ENCODE assay signal across 7 cellular contexts in genomic region chr7:6962871-6963270, GRCh38.
DNase-seq lines count a peak whose midpoint lies in the region; ATAC-seq, FAIRE-seq and TF ChIP-seq lines count a peak whose summit lies in the region.
"Not testable (repeated sequence)": the region's sequence is repeated elsewhere in the genome, so short reads cannot be mapped to it uniquely, and the experiment has no call there.

No MANE protein-coding gene starts in this region.

- H3K4me1 Mint-ChIP-seq in GM23338; astrocyte (ENCODE audit: low read depth, unreplicated experiment): not testable (repeated sequence)

- not testable (repeated sequence) for H3K4me1 ChIP-seq in A673 (ENCODE audit: insufficient read depth, low read length, poor library complexity, severe bottlenecking); GM23338 (ENCODE audit: insufficient read depth); PC-3 (ENCODE audit: insufficient read depth, low read length); astrocyte (ENCODE audit: insufficient read depth, low read length); mesendoderm (ENCODE audit: control insufficient read depth, low read depth, low read length)

- not testable (repeated sequence) for H3K4me3 ChIP-seq in A673 (ENCODE audit: low read depth, low read length, poor library complexity, severe bottlenecking); GM23338; PC-3 (ENCODE audit: low read length); astrocyte (ENCODE audit: insufficient read depth, low read depth, low read length); epithelial cell of esophagus (ENCODE audit: low read length); mesendoderm (ENCODE audit: low read length)

- FAIRE-seq in astrocyte (lab: Jason Lieb, UNC), result not testable (repeated sequence)

- not testable (repeated sequence) for H2BK15ac ChIP-seq in mesendoderm (replicated peaks; ENCODE audit: low read depth)

- H3K9me3 ChIP-seq in A673 (ENCODE audit: low read depth, low read length, poor library complexity, severe bottlenecking); PC-3 (ENCODE audit: low read length); astrocyte (ENCODE audit: insufficient read depth, low read depth, low read length): not testable (repeated sequence)

- not testable (repeated sequence) for H3K27me3 ChIP-seq in A673 (replicated peaks; ENCODE audit: insufficient read depth, low read depth, low read length, poor library complexity); GM23338 (ENCODE audit: insufficient read depth); PC-3 (ENCODE audit: low read length); astrocyte (ENCODE audit: insufficient read depth, low read length); mesendoderm (ENCODE audit: insufficient read depth, low read length, poor library complexity)

- intact Hi-C loops in A673 (cut with micrococcal nuclease; ENCODE audit: unreplicated experiment), result loop anchor here (10.0 kb wide), 3 partner anchors 222 to 1252 kb away; partner anchors contain the start of gene C1GALT1
- intact Hi-C loops in PC-3 (cut with micrococcal nuclease), result not testable (repeated sequence)

- H3K4me3 Mint-ChIP-seq in GM23338; astrocyte (ENCODE audit: unreplicated experiment): not testable (repeated sequence)

- not testable (repeated sequence) for H3K27ac ChIP-seq in A673 (ENCODE audit: low read depth, low read length, poor library complexity, severe bottlenecking); GM23338 (ENCODE audit: low read depth); PC-3 (ENCODE audit: low read length); astrocyte (ENCODE audit: low read depth, low read length); mesendoderm (ENCODE audit: low read depth, low read length)

- H3K79me1 ChIP-seq in mesendoderm (ENCODE audit: low read length), result not testable (repeated sequence)

- not testable (repeated sequence) for H2AFZ ChIP-seq in GM23338; PC-3 (ENCODE audit: low read length); astrocyte (ENCODE audit: low read depth, low read length)

- H3K9ac ChIP-seq in PC-3 (ENCODE audit: low read length); astrocyte (ENCODE audit: low read length); mesendoderm (ENCODE audit: low read length): not testable (repeated sequence)

- not testable (repeated sequence) for H3K4ac ChIP-seq in mesendoderm (ENCODE audit: low read depth, low read length)

- not testable (repeated sequence) for H3K36me3 ChIP-seq in A673 (ENCODE audit: insufficient read depth, low read length, poor library complexity, severe bottlenecking); GM23338 (ENCODE audit: insufficient read depth); PC-3 (ENCODE audit: low read depth, low read length); astrocyte (ENCODE audit: insufficient read depth, low read length); mesendoderm (ENCODE audit: control insufficient read depth, insufficient read depth, low read length)

- CTCF ChIA-PET in A673 (lab: Charles Lee); PC-3 (lab: Charles Lee): not testable (repeated sequence)

- not testable (repeated sequence) for BruUV-seq in A673 (replicated peaks; lab: Mats Ljungman, UMichigan); PC-3 (replicated peaks; lab: Mats Ljungman, UMichigan)

- H3K27ac Mint-ChIP-seq in GM23338, result peak overlapping the region; percentile 43; the same call in 1 of the 2 replicates
- H3K27ac Mint-ChIP-seq in astrocyte (ENCODE audit: unreplicated experiment), result peak overlapping the region; percentile 34

- WGBS in mesendoderm (ENCODE audit: extremely low coverage, insufficient coverage, low lambda C conversion rate), result no CpG with 5 or more reads among the region's 8 CpGs

- not testable (repeated sequence) for H3F3A ChIP-seq in GM23338 (replicated peaks; ENCODE audit: low read depth); PC-3 (ENCODE audit: low read length, unreplicated experiment)

- H3K27me3 Mint-ChIP-seq in GM23338 (ENCODE audit: insufficient read depth, low read depth, poor library complexity), result peaks cover 10% of the 10 kb centered on the region
- H3K27me3 Mint-ChIP-seq in astrocyte (ENCODE audit: low read depth, unreplicated experiment), result not testable (repeated sequence)

- H2BK120ac ChIP-seq in mesendoderm (ENCODE audit: low read depth, low read length), result not testable (repeated sequence)

- not testable (repeated sequence) for H4K5ac ChIP-seq in mesendoderm (ENCODE audit: low read length)

- H3K56ac ChIP-seq in mesendoderm (ENCODE audit: low read length), result not testable (repeated sequence)

- not testable (repeated sequence) for ATAC-seq in GM23338, PC-3

- TF ChIP-seq CTCF in A673 (conservative IDR thresholded peaks at IDR 0.05; ENCODE audit: low read depth, low read length); GM23338 (conservative IDR thresholded peaks at IDR 0.05; ENCODE audit: low read depth in 2 of 2); PC-3 (conservative IDR thresholded peaks at IDR 0.05; ENCODE audit: low read depth, low read length); astrocyte (IDR thresholded peaks at IDR 0.05; ENCODE audit: insufficient read depth, low read depth, low read length); epithelial cell of esophagus (IDR thresholded peaks at IDR 0.05; ENCODE audit: insufficient read depth, low read depth, low read length, missing control alignments): not testable (repeated sequence)

- POLR2A ChIA-PET in A673 (lab: Charles Lee; ENCODE audit: low non-redundant PET); PC-3 (lab: Charles Lee; ENCODE audit: unreplicated experiment): not testable (repeated sequence)

- not testable (repeated sequence) for H3K4me2 ChIP-seq in GM23338; PC-3 (ENCODE audit: low read length); astrocyte (ENCODE audit: low read length); mesendoderm (ENCODE audit: low read length)

- not testable (repeated sequence) for H4K20me1 ChIP-seq in GM23338 (replicated peaks; ENCODE audit: insufficient read depth); PC-3 (ENCODE audit: low read length); astrocyte (ENCODE audit: insufficient read depth, low read length)

- H2BK5ac ChIP-seq in mesendoderm (ENCODE audit: low read length), result not testable (repeated sequence)

- H4K8ac ChIP-seq in mesendoderm (ENCODE audit: low read depth, low read length), result not testable (repeated sequence)

- peaks cover 62% of the 10 kb centered on the region for H3K9me3 Mint-ChIP-seq in GM23338
- peaks cover 15% of the 10 kb centered on the region for H3K9me3 Mint-ChIP-seq in astrocyte (ENCODE audit: unreplicated experiment)

- not testable (repeated sequence) for H3K23ac ChIP-seq in mesendoderm (ENCODE audit: low read length)

- DNase-seq in A673 (ENCODE audit: low spot score), result peak; percentile 18
- not testable (repeated sequence) for DNase-seq in GM23338 (ENCODE audit: low spot score); astrocyte (ENCODE audit: low read depth)
- DNase-seq in MV-4-11 (lab: John Stamatoyannopoulos, UW), result peak; percentile 37
- peak; percentile 48 for DNase-seq in PC-3
- DNase-seq in epithelial cell of esophagus (ENCODE audit: low read depth), result peak; percentile 12
- DNase-seq in mesendoderm, result peak; percentile 18

- peaks cover 52% of the 10 kb centered on the region for H3K36me3 Mint-ChIP-seq in GM23338 (ENCODE audit: low read depth)
- H3K36me3 Mint-ChIP-seq in astrocyte (ENCODE audit: low read depth, unreplicated experiment), result not testable (repeated sequence)

- H2AK5ac ChIP-seq in mesendoderm (ENCODE audit: low read length), result not testable (repeated sequence)

- H3K9me2 ChIP-seq in GM23338 (ENCODE audit: insufficient read depth); PC-3 (replicated peaks; ENCODE audit: low read length): not testable (repeated sequence)

- H3K18ac ChIP-seq in mesendoderm (ENCODE audit: low read length), result not testable (repeated sequence)

- H3K79me2 ChIP-seq in GM23338 (replicated peaks; ENCODE audit: insufficient read depth); PC-3 (ENCODE audit: low read length); astrocyte (ENCODE audit: insufficient read depth, low read length); mesendoderm (ENCODE audit: control insufficient read depth, insufficient read depth, low read length): not testable (repeated sequence)
